Comparison of ENCODE assay signal across 8 cellular contexts in the genomic region with DNA sequence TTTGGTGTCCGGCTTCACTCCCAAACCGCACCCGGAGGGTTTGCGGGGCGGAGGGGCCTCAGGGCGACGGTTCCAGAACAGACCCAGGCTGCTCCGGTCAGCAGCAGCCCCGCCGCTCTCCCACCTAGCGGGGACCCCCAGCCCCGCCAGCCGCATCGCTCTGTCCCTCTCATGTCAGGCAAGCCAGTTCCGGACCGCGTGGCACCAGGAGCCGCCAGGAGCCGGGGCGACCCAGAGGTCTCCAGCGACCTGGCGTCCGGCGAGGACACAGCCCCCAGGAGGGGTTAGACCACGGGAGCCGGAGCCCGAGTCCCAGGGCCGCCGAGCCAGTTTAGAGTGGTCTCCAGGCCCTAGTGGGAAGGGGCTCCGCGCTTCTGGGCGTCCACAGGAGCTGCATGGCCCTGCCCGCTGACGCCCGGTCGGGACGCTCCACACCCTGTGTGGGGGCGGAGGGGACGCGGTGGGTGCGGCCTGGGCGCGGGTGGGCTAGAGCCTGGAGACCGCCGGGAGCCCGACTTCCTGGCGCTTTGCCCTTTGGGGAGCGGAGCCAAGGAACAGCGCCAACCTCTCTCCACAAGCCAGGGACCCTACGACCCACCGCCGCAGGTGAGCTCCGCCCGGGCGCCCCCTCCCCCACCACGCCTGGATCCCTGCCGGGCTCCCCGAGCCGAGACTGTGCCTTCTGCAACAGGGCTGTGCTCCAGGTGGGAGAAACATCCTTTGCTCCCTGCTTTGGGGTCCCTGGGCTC. TPM values are rescaled to one million over a fixed set of nuclear protein-coding genes. Genes with fewer than 3 reads are reported as not detected.
DNase-seq lines count a peak whose midpoint lies in the region; ATAC-seq and TF ChIP-seq lines count a peak whose summit lies in the region.

No MANE protein-coding gene starts in this region.

- in situ Hi-C loops in astrocyte of the spinal cord (cut with HindIII; ENCODE audit: low sequenced_read_pairs): no loop called here
- in situ Hi-C loops in gastrocnemius medialis (cut with MboI; ENCODE audit: low sequenced_read_pairs in 4 of 4): loop anchor here in 1 of 4 donors (10.0 kb wide), 1 partner anchor 357 kb away; no protein-coding TSS in a partner anchor

- no peaks in the 10 kb centered on the region for H3K36me3 ChIP-seq in iPS-20b (ENCODE audit: insufficient read depth, low read depth, low read length)
- no peaks in the 10 kb centered on the region for H3K36me3 ChIP-seq in gastrocnemius medialis

- ATAC-seq in gastrocnemius medialis: peak in 1 of 2 donors; percentile 46

- DNase-seq in HFF-Myc (ENCODE audit: extremely low read depth, low read depth): no peak
- DNase-seq in astrocyte of the spinal cord (ENCODE audit: low read depth, low spot score): no peak
- no peak for DNase-seq in gastrocnemius medialis
- no peak for DNase-seq in dedifferentiated amniotic fluid mesenchymal stem cell (ENCODE audit: extremely low spot score)
- no peak for DNase-seq in Kasumi-1 (lab: John Stamatoyannopoulos, UW)
- no peak for DNase-seq in activated CD4-positive, CD25-positive, alpha-beta regulatory T cell treated with anti-CD3 and anti-CD28 coated beads, Interleukin-2, amount 50 U/mL, for 72 hours
- DNase-seq in hippocampal formation (lab: John Stamatoyannopoulos, UW): no peak

- H3K9me3 ChIP-seq in iPS-20b (ENCODE audit: insufficient read depth, low read depth, low read length): no peaks in the 10 kb centered on the region
- no peaks in the 10 kb centered on the region for H3K9me3 ChIP-seq in gastrocnemius medialis

- H3K9ac ChIP-seq in iPS-20b (ENCODE audit: low read depth, low read length): peak overlapping the region; percentile 37; the same call in 1 of the 2 replicates

- H3K4me1 ChIP-seq in iPS-20b (ENCODE audit: insufficient read depth, low read length) (no peaks in the 10 kb centered on the region), gastrocnemius medialis (peaks cover 8 to 11% of the 10 kb centered on the region in 2 donors)

- H3K27ac ChIP-seq in iPS-20b (ENCODE audit: low read length) (no peak overlapping the region), gastrocnemius medialis (no peak overlapping the region)

- no peak for TF ChIP-seq POLR2A in gastrocnemius medialis (IDR thresholded peaks at IDR 0.05)

- peaks cover 39% of the 10 kb centered on the region for H3K27me3 ChIP-seq in iPS-20b (ENCODE audit: insufficient read depth, low read length)
- peaks cover 7 to 20% (median 11%) of the 10 kb centered on the region in 3 donors for H3K27me3 ChIP-seq in gastrocnemius medialis

- TF ChIP-seq CTCF in HFF-Myc (IDR thresholded peaks at IDR 0.05; ENCODE audit: low read depth, low read length, missing control alignments): no peak
- TF ChIP-seq CTCF in astrocyte of the spinal cord (IDR thresholded peaks at IDR 0.05; ENCODE audit: low read depth, low read length): no peak
- no peak for TF ChIP-seq CTCF in gastrocnemius medialis (IDR thresholded peaks at IDR 0.05 in 4 of 5, conservative IDR thresholded peaks at IDR 0.05 in 1 of 5)

- H3K4me3 ChIP-seq in HFF-Myc (replicated peaks; ENCODE audit: low read depth, low read length) (peak overlapping the region; percentile 32), astrocyte of the spinal cord (ENCODE audit: low read depth, low read length) (peak overlapping the region; percentile 21), iPS-20b (ENCODE audit: low read length) (peak overlapping the region; percentile 67), gastrocnemius medialis (peak overlapping the region; percentile 52 to 64 (median 58))

- intact Hi-C loops in gastrocnemius medialis (cut with DNase I; ENCODE audit: low total_unique reads): no loop called here

RNA-seq across cellular contexts. Expression of gene ZNF117, which starts 43.4 kb away (rescaled TPM):
- 1 to 10 TPM in 2 of 4 donors, under 1 TPM in 2; 0.78 to 1.9 (median 1.1) TPM for total RNA-seq in gastrocnemius medialis

RNA-seq across cellular contexts. Expression of gene ZNF273, which starts 44.4 kb away (rescaled TPM):
- 1 to 10 TPM in 3 of 4 donors, under 1 TPM in 1; 0.29 to 9.3 (median 2.3) TPM for total RNA-seq in gastrocnemius medialis

RNA-seq across cellular contexts. Expression of gene ERV3-1, which starts 59.1 kb away (rescaled TPM):
- total RNA-seq in gastrocnemius medialis: 1 to 10 TPM in 3 of 4 donors, under 1 TPM in 1; 0.49 to 3.9 (median 2.9) TPM
